33 cellular contexts compared by ENCODE assay signal in the genomic region with DNA sequence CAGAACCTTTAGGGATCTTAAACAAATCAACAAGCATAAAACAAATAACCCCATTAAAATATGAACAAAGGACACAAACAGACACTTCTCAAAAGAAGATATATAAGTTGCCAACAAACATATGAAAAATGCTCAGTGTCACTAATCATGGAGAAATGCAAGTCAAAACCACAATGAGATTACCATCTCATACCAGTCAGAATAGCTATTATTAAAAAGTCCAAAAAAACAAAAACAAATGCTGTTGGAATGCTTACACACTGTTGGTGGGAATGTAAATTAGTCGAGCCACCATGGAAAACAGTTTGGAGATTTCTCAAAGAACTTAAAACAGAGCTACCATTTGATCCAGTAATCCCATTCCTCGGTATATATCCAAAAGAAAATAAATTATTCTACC.
"Had no signal": no experiment of that assay in that cellular context is flagged by ENCODE, and none has a peak within 500 bp of the region (broad histone marks: within the 10 kb centered on the region; RNA-seq: fewer than 3 reads in every experiment).

No MANE protein-coding gene starts in this region.

- H3K36me3 Mint-ChIP-seq: activated CD8-positive, alpha-beta memory T cell treated with anti-CD3 and anti-CD28 coated beads, Interleukin-2, amount 10 ng/mL, durations not matched to agents 7 days and 5 days; activated naive CD4-positive, alpha-beta T cell treated with anti-CD3 and anti-CD28 coated beads, Interleukin-2, amount 50 U/mL, for 24 hours had no signal

- H3K27ac Mint-ChIP-seq: activated B cell treated with CpG ODN at 0.5 μM for 24 hours; activated CD8-positive, alpha-beta memory T cell treated with anti-CD3 and anti-CD28 coated beads, Interleukin-2, amount 10 ng/mL, durations not matched to agents 7 days and 5 days; activated CD8-positive, alpha-beta T cell treated with anti-CD3 and anti-CD28 coated beads, Interleukin-2, amount 10 ng/mL, durations not matched to agents 7 days and 5 days; activated naive CD4-positive, alpha-beta T cell treated with anti-CD3 and anti-CD28 coated beads, Interleukin-2, amount 50 U/mL, for 24 hours; activated naive CD8-positive, alpha-beta T cell treated with anti-CD3 and anti-CD28 coated beads, Interleukin-2, amount 50 U/mL, for 24 hours; activated T-helper 2 cell treated with anti-CD3 and anti-CD28 coated beads, Interferon-gamma antibody, Interleukin-2, Interleukin-4, amounts not matched to agents 10 μg/mL and 5 μg/mL and 100 μg/mL, durations not matched to agents 14 hours and 24 hours and 36 hours; naive thymus-derived CD8-positive, alpha-beta T cell; T-helper 2 cell treated with Interferon-gamma antibody and Interleukin-4, amounts not matched to agents 5 μg/mL and 100 μg/mL, for 36 hours had no signal

- H3K4me3 ChIP-seq: body of pancreas, colonic mucosa, dorsolateral prefrontal cortex, heart left ventricle, left lung, lower lobe of right lung, pancreas, prostate gland, tibial nerve had no signal

- DNase-seq: activated B cell treated with CpG ODN at 0.5 μM for 24 hours; activated CD8-positive, alpha-beta memory T cell treated with anti-CD3 and anti-CD28 coated beads, Interleukin-2, amount 10 ng/mL, durations not matched to agents 7 days and 5 days; activated CD8-positive, alpha-beta T cell treated with anti-CD3 and anti-CD28 coated beads, Interleukin-2, amount 10 ng/mL, durations not matched to agents 7 days and 5 days; activated naive CD8-positive, alpha-beta T cell treated with anti-CD3 and anti-CD28 coated beads, Interleukin-2, amount 50 U/mL, for 24 hours; activated T-cell treated with anti-CD3 and anti-CD28 coated beads, Interleukin-2, amount 50 U/mL, for 48 hours; anterior cingulate cortex; body of pancreas; cerebellar nuclear complex; colonic mucosa; dorsolateral prefrontal cortex; effector memory CD4-positive, alpha-beta T cell; erythroblast; foreskin keratinocyte; heart left ventricle; kidney glomerular epithelial cell; left lung; lower lobe of right lung; mesenchymal stem cell; naive thymus-derived CD8-positive, alpha-beta T cell; nucleus accumbens; pancreas; retina; small intestine; stimulated activated CD4-positive, alpha-beta T cell treated with anti-CD3 and anti-CD28 coated beads, Interleukin-1b, Interleukin-23, amount 100 ng/mL, for 48 hours; stimulated activated CD4-positive, alpha-beta T cell treated with anti-CD3 and anti-CD28 coated beads, Interleukin-4, amount 100 ng/mL, for 4 hours; stimulated activated naive CD4-positive, alpha-beta T cell treated with Interleukin-2 at 50 U/mL for 16 hours had no signal

- H3K27me3 Mint-ChIP-seq: activated B cell treated with CpG ODN at 0.5 μM for 24 hours; activated CD8-positive, alpha-beta memory T cell treated with anti-CD3 and anti-CD28 coated beads, Interleukin-2, amount 10 ng/mL, durations not matched to agents 7 days and 5 days; activated naive CD4-positive, alpha-beta T cell treated with anti-CD3 and anti-CD28 coated beads, Interleukin-2, amount 50 U/mL, for 24 hours; activated naive CD8-positive, alpha-beta T cell treated with anti-CD3 and anti-CD28 coated beads, Interleukin-2, amount 50 U/mL, for 24 hours; naive thymus-derived CD8-positive, alpha-beta T cell had no signal

- H3K4me3 Mint-ChIP-seq: activated B cell treated with CpG ODN at 0.5 μM for 24 hours; activated CD8-positive, alpha-beta memory T cell treated with anti-CD3 and anti-CD28 coated beads, Interleukin-2, amount 10 ng/mL, durations not matched to agents 7 days and 5 days; activated CD8-positive, alpha-beta T cell treated with anti-CD3 and anti-CD28 coated beads, Interleukin-2, amount 10 ng/mL, durations not matched to agents 7 days and 5 days; activated naive CD4-positive, alpha-beta T cell treated with anti-CD3 and anti-CD28 coated beads, Interleukin-2, amount 50 U/mL, for 24 hours; activated naive CD8-positive, alpha-beta T cell treated with anti-CD3 and anti-CD28 coated beads, Interleukin-2, amount 50 U/mL, for 24 hours; naive thymus-derived CD8-positive, alpha-beta T cell; neural crest cell; T-helper 2 cell treated with Interferon-gamma antibody and Interleukin-4, amounts not matched to agents 5 μg/mL and 100 μg/mL, for 36 hours had no signal

- H3K9me3 Mint-ChIP-seq: activated naive CD4-positive, alpha-beta T cell treated with anti-CD3 and anti-CD28 coated beads, Interleukin-2, amount 50 U/mL, for 24 hours had no signal

- ATAC-seq: activated CD8-positive, alpha-beta memory T cell treated with anti-CD3 and anti-CD28 coated beads, Interleukin-2, amount 10 ng/mL, durations not matched to agents 7 days and 5 days; activated CD8-positive, alpha-beta T cell treated with anti-CD3 and anti-CD28 coated beads, Interleukin-2, amount 10 ng/mL, durations not matched to agents 7 days and 5 days; activated naive CD8-positive, alpha-beta T cell treated with anti-CD3 and anti-CD28 coated beads, Interleukin-2, amount 50 U/mL, for 24 hours; body of pancreas; foreskin keratinocyte; heart left ventricle; left lung; lower lobe of right lung; naive thymus-derived CD8-positive, alpha-beta T cell; pancreas; sciatic nerve had no signal

- H3K27ac ChIP-seq: body of pancreas, colonic mucosa, dorsolateral prefrontal cortex, foreskin keratinocyte, heart left ventricle, left lung, lower lobe of right lung, pancreas, prostate gland, tibial nerve had no signal

- H3K4me1 ChIP-seq: body of pancreas, colonic mucosa, foreskin keratinocyte, left lung, lower lobe of right lung, pancreas, prostate gland had no signal

- H3K36me3 ChIP-seq: colonic mucosa, heart left ventricle, left lung, lower lobe of right lung, pancreas, prostate gland, tibial nerve had no signal

- H3K27me3 ChIP-seq: body of pancreas, colonic mucosa, dorsolateral prefrontal cortex, foreskin keratinocyte, heart left ventricle, left lung, pancreas, tibial nerve had no signal

- H3K4me1 Mint-ChIP-seq: activated B cell treated with CpG ODN at 0.5 μM for 24 hours; activated CD8-positive, alpha-beta memory T cell treated with anti-CD3 and anti-CD28 coated beads, Interleukin-2, amount 10 ng/mL, durations not matched to agents 7 days and 5 days; activated naive CD4-positive, alpha-beta T cell treated with anti-CD3 and anti-CD28 coated beads, Interleukin-2, amount 50 U/mL, for 24 hours; activated naive CD8-positive, alpha-beta T cell treated with anti-CD3 and anti-CD28 coated beads, Interleukin-2, amount 50 U/mL, for 24 hours; naive thymus-derived CD8-positive, alpha-beta T cell had no signal

- H3K9me3 ChIP-seq: body of pancreas, colonic mucosa, heart left ventricle, lower lobe of right lung, pancreas, prostate gland, tibial nerve had no signal
